ENCODE assay signal across 8 cellular contexts in the genomic region with DNA sequence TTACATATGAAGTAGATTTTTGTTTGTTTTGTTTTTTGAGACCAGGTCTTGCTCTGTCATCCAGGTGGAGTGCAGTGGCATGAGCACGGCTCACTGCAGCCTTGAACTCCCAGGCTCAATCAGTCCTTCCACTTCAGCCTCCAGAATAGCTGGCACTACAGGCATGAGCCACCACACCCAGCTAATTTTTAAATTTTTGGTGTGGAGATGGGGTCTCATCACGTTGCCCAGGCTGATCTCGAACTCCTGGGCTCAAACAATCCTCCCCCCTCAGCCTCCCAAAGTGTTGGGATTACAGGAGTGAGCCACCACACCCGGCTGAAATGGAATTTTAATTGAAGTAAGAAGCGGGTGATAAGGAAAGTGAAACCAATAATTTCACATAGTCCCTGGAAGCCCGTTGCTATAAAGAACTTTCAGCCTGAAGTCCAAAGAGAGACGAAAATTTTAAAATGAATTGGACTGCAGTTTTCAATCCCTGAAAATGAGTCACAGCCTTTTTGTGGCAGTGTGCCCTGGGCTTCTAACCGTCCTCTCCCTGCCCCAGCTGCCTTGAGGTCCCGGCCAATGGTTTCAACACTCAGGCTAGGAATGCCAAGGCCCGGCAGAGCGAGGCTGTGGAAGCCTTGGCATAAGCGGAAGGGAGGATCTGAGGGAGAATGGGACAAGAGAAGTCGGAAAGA. TPM values are rescaled to one million over a fixed set of nuclear protein-coding genes. Genes with fewer than 3 reads are reported as not detected.
DNase-seq lines count a peak whose midpoint lies in the region; ATAC-seq, FAIRE-seq and TF ChIP-seq lines count a peak whose summit lies in the region.

No MANE protein-coding gene starts in this region.

- WGBS in liver: 20% methylated on average over 13 of the region's 13 CpGs
- WGBS in transverse colon (ENCODE audit: low coverage in 1 of 2), 2 donors: 44 to 100% methylated on average over 1 to 13 of the region's 13 CpGs

- H2AFZ ChIP-seq in Karpas-422 (ENCODE audit: low read length): no peak overlapping the region

- no peaks in the 10 kb centered on the region for H3K79me2 ChIP-seq in Karpas-422 (ENCODE audit: low read length)

- ATAC-seq in GM21390 (IDR thresholded peaks at IDR 0.05; ENCODE audit: unreplicated experiment) (no peak), HG03439 (IDR thresholded peaks at IDR 0.05; ENCODE audit: unreplicated experiment) (no peak)

- DNase-seq in Karpas-422 (peak; percentile 32), bronchial epithelial cell (ENCODE audit: low read depth) (peak; percentile 82), transverse colon (peak; percentile 76), NCI-H2081 (lab: John Stamatoyannopoulos, UW) (no peak)
- no peak for DNase-seq in activated CD4-positive, alpha-beta T cell treated with anti-CD3 and anti-CD28 coated beads, Interleukin-2, amount 50 U/mL, for 1 hour

- H3K27ac ChIP-seq in Karpas-422 (ENCODE audit: low read length) (no peak overlapping the region), liver (ENCODE audit: low read depth in 1 of 2, low read length in 2 of 2) (peak overlapping the region; percentile 46 to 83), transverse colon (peak overlapping the region; percentile 70 to 80 (median 78))

- peak; percentile 19 to 46 for TF ChIP-seq RAD21 in liver (IDR thresholded peaks at IDR 0.05)

- H3K36me3 ChIP-seq in Karpas-422 (ENCODE audit: insufficient read depth, low read length) (no peaks in the 10 kb centered on the region), bronchial epithelial cell (ENCODE audit: control insufficient read depth, insufficient read depth, low read length) (no peaks in the 10 kb centered on the region), liver (ENCODE audit: control insufficient read depth in 4 of 4, insufficient read depth in 3 of 4, low read depth in 1 of 4, low read length in 3 of 4) (no peaks in the 10 kb centered on the region), transverse colon (no peaks in the 10 kb centered on the region)

- H3K4me1 ChIP-seq in Karpas-422 (ENCODE audit: low read length) (peaks cover 5% of the 10 kb centered on the region), liver (ENCODE audit: control insufficient read depth in 4 of 4, insufficient read depth in 4 of 4, low read length in 3 of 4) (peaks cover 3 to 11% (median 7%) of the 10 kb centered on the region in 4 donors), transverse colon (peaks cover 23 to 35% (median 32%) of the 10 kb centered on the region in 4 donors)

- TF ChIP-seq CTCF in bronchial epithelial cell (IDR thresholded peaks at IDR 0.05; ENCODE audit: insufficient read depth, low read length, severe bottlenecking) (no peak), liver (IDR thresholded peaks at IDR 0.05; ENCODE audit: low read depth, low read length, missing input control) (no peak), transverse colon (IDR thresholded peaks at IDR 0.05) (no peak)

- H3K9me2 ChIP-seq in Karpas-422 (replicated peaks; ENCODE audit: insufficient read depth, low read length): no peaks in the 10 kb centered on the region

- no peak for FAIRE-seq in bronchial epithelial cell (lab: Jason Lieb, UNC)

- no peaks in the 10 kb centered on the region for H3K27me3 ChIP-seq in Karpas-422 (ENCODE audit: low read length)
- H3K27me3 ChIP-seq in bronchial epithelial cell (ENCODE audit: control insufficient read depth, insufficient read depth, low read length): no peaks in the 10 kb centered on the region
- no peaks in the 10 kb centered on the region for H3K27me3 ChIP-seq in liver (ENCODE audit: control insufficient read depth in 4 of 4, insufficient read depth in 4 of 4, low read length in 3 of 4)
- no peaks in the 10 kb centered on the region for H3K27me3 ChIP-seq in transverse colon

- H3K4me3 ChIP-seq in Karpas-422 (ENCODE audit: low read length) (no peak overlapping the region), bronchial epithelial cell (ENCODE audit: low read depth, low read length) (peak overlapping the region; percentile 9), liver (ENCODE audit: low read depth in 1 of 3, low read length in 3 of 3) (peak overlapping the region in 2 of 3 donors; percentile 32 to 55), transverse colon (peak overlapping the region in 3 of 4 donors; percentile 6 to 35 (median 10))

- H3K9me3 ChIP-seq in Karpas-422 (ENCODE audit: low read length) (no peaks in the 10 kb centered on the region), liver (ENCODE audit: control insufficient read depth in 4 of 4, low read length in 3 of 4) (no peaks in the 10 kb centered on the region), transverse colon (no peaks in the 10 kb centered on the region)

- TF ChIP-seq EP300 in transverse colon (IDR thresholded peaks at IDR 0.05; ENCODE audit: low read depth): no peak

- in situ Hi-C loops in transverse colon (cut with MboI; ENCODE audit: low pct_ligation_motif_present in 1 of 4, low pct_unique_long_range_greater_than_20kb in 1 of 4, low sequenced_read_pairs in 3 of 4): no loop called here

- H4K20me1 ChIP-seq in Karpas-422 (ENCODE audit: insufficient read depth, low read depth, low read length): no peaks in the 10 kb centered on the region

- no peak for TF ChIP-seq POLR2A in transverse colon (IDR thresholded peaks at IDR 0.05)

- H3K4me2 ChIP-seq in Karpas-422 (ENCODE audit: low read depth, low read length, poor library complexity, severe bottlenecking): no peak overlapping the region

- intact Hi-C loops in transverse colon (cut with DNase I; ENCODE audit: low total_unique reads): no loop called here

- H3K9ac ChIP-seq in Karpas-422 (ENCODE audit: low read length): no peak overlapping the region
- H3K9ac ChIP-seq in liver (ENCODE audit: low read depth in 1 of 2, low read length in 2 of 2): peak overlapping the region in 1 of 2 donors; percentile 5

TF ChIP-seq in liver, 16 proteins besides CTCF, POLR2A, EP300 and RAD21:
- TF ChIP-seq GABPA (IDR thresholded peaks at IDR 0.05 in 1 of 2, conservative IDR thresholded peaks at IDR 0.05 in 1 of 2): no peak
- peak; percentile 50 for TF ChIP-seq SP1 (IDR thresholded peaks at IDR 0.05)
- no peak for TF ChIP-seq EGR1 (IDR thresholded peaks at IDR 0.05; ENCODE audit: low read depth in 2 of 2)
- TF ChIP-seq JUND (IDR thresholded peaks at IDR 0.05): peak; percentile 82 to 93
- peak; percentile 18 to 36 for TF ChIP-seq RXRA (IDR thresholded peaks at IDR 0.05)
- peak; percentile 56 to 68 for TF ChIP-seq HNF4A (conservative IDR thresholded peaks at IDR 0.05)

RNA-seq across cellular contexts. Expression of a gene that starts 0.8 kb away (rescaled TPM):
- not detected in 2 replicates for total RNA-seq in Karpas-422 (2014; rRNA removed; shearing (Covaris generic); ENCODE audit: low replicate concordance)
- 19.0 and 35.1 TPM in 2 replicates for total RNA-seq in bronchial epithelial cell
- not detected for total RNA-seq in liver
- not detected for polyA plus RNA-seq in liver
- total RNA-seq in transverse colon: not detected

RNA-seq across cellular contexts. Expression of a gene that starts 25.8 kb away (rescaled TPM):
- not detected in 2 replicates for total RNA-seq in Karpas-422 (2014; rRNA removed; shearing (Covaris generic); ENCODE audit: low replicate concordance)
- 26.6 and 45.0 TPM in 2 replicates for total RNA-seq in bronchial epithelial cell
- total RNA-seq in liver: not detected
- polyA plus RNA-seq in liver: not detected
- total RNA-seq in transverse colon: not detected

RNA-seq across cellular contexts. Expression of a gene that starts 33.0 kb away (rescaled TPM):
- 3.5 and 5.4 TPM in 2 replicates for total RNA-seq in Karpas-422 (2014; rRNA removed; shearing (Covaris generic); ENCODE audit: low replicate concordance)
- total RNA-seq in bronchial epithelial cell (108 and 129 TPM in 2 replicates), liver (10 to 100 TPM in 1 of 2 donors, 1 to 10 TPM in 1; 7.2 to 13.3 TPM), transverse colon (10 to 100 TPM in 3 of 4 donors, 1 to 10 TPM in 1; 2.2 to 50.5 (median 21.2) TPM)
- polyA plus RNA-seq in liver: 1 to 10 TPM; 3.4 to 4.8 TPM

RNA-seq across cellular contexts. Expression of a gene that starts 44.7 kb away (rescaled TPM):
- 0.56 and 0.76 TPM in 2 replicates for total RNA-seq in Karpas-422 (2014; rRNA removed; shearing (Covaris generic); ENCODE audit: low replicate concordance)
- total RNA-seq in bronchial epithelial cell (2.4 and 12.2 TPM in 2 replicates), liver (under 1 TPM; 0.14 to 0.25 TPM), transverse colon (not detected)
- polyA plus RNA-seq in liver: under 1 TPM; 0.15 to 0.27 TPM

Comparison
In these comparisons a context has a peak if more than half of its experiments do, and no peak if none do; other contexts are left out.
1. DNase-seq: peak in Karpas-422 (single experiment), bronchial epithelial cell (single experiment) and transverse colon (single experiment); none in NCI-H2081 (0 of 2) and activated CD4-positive, alpha-beta T cell treated with anti-CD3 and anti-CD28 coated beads, Interleukin-2, amount 50 U/mL, for 1 hour (single experiment).
2. RNA of a gene that starts 0.8 kb away (total RNA-seq): 19.0 to 35.1 TPM in bronchial epithelial cell; not detected in Karpas-422, not detected in liver and not detected in transverse colon; every median in the first group is over 10 times any median in the second.
3. RNA of a gene that starts 25.8 kb away (total RNA-seq): 26.6 to 45.0 TPM in bronchial epithelial cell; not detected in transverse colon, not detected in liver and not detected in Karpas-422; every median in the first group is over 10 times any median in the second.